Comparison of ENCODE assay signal across 1 cellular context in genomic region chr3:50612973-50613851, GRCh38.
TF ChIP-seq lines count a peak whose summit lies in the region.

No MANE protein-coding gene starts in this region.

TF ChIP-seq in K562, 482 proteins besides CTCF, POLR2A, EP300 and RAD21:
- TF ChIP-seq ZKSCAN1 (IDR thresholded peaks at IDR 0.05; ENCODE audit: low read depth, low read length) (0 out of 2 replicates have a peak, but pooled peaks have one; percentile 7), SMAD1 (IDR thresholded peaks at IDR 0.05; ENCODE audit: low read depth, low read length, partially characterized antibody) (no peak), ETV6 (IDR thresholded peaks at IDR 0.05; ENCODE audit: borderline replicate concordance in 1 of 2, low read depth in 2 of 2, low read length in 1 of 2) (0 out of 4 replicates have a peak, but pooled peaks of 1 of the 2 experiments have one; percentile 17), ETV6 (CRISPR knock-in tag; IDR thresholded peaks at IDR 0.05; ENCODE audit: borderline replicate concordance) (no peak), NFIC (IDR thresholded peaks at IDR 0.05) (peak; percentile 29; the same call in 1 of the 2 replicates)
